19 cellular contexts compared by ENCODE assay signal in the genomic region with DNA sequence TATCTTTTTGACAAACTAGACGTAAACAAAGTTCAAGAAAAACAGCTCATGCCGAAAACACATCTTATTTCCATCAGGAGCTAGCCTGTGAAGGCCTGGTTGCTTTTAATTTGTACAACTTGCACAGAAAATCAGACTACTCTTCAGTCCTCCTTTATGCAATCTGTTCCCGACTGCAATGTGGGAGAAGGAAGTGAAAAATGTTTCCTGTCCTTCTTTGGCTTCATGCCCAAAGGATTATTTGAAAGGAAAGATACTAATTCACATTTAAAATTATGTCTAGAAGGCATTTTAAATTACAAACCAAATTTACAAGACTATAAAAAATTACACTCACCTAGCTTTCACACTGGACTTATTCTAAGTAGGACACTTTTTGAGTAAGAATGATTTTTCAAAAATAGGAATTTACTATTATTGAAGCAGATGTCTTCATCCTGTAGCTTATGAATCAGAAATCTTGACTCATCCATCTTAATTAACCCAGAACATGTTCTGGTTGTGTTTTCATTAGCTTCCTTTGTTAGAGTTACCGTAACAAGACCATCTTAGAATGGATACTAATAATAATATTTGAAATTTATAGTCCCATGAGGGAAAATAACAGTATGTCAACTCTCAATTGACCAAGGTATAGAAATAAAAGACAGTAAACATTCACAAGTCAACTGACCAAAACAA.
A peak's percentile ranks its signal among the peaks of the same experiment; 100 is the strongest.
DNase-seq lines count a peak whose midpoint lies in the region; ATAC-seq and TF ChIP-seq lines count a peak whose summit lies in the region.
"Had no signal": no experiment of that assay in that cellular context is flagged by ENCODE, and none has a peak within 500 bp of the region (broad histone marks: within the 10 kb centered on the region; RNA-seq: fewer than 3 reads in every experiment).

No MANE protein-coding gene starts in this region.

- H3K9ac ChIP-seq in SK-N-MC (ENCODE audit: insufficient read length): no peak overlapping the region

- no peak overlapping the region for H3K4me3 Mint-ChIP-seq in HFFc6
- H3K4me3 Mint-ChIP-seq: CD14-positive monocyte; naive thymus-derived CD4-positive, alpha-beta T cell; T-cell; WTC11 had no signal

- peaks cover 2% of the 10 kb centered on the region for H3K9me3 Mint-ChIP-seq in HFFc6

- H3K27ac Mint-ChIP-seq in HFFc6: peak overlapping the region; percentile 21; the same call in 1 of the 2 replicates
- H3K27ac Mint-ChIP-seq: CD14-positive monocyte; naive thymus-derived CD4-positive, alpha-beta T cell; T-cell; WTC11 had no signal

- H3K4me3 ChIP-seq in SK-N-MC (peak overlapping the region; percentile 19), fibroblast of pulmonary artery (replicated peaks; ENCODE audit: low read depth, low read length) (no peak overlapping the region)
- H3K4me3 ChIP-seq: heart left ventricle, PC-9, tibial nerve had no signal

- TF ChIP-seq CTCF in HFFc6 (IDR thresholded peaks at IDR 0.05) (no peak), fibroblast of pulmonary artery (IDR thresholded peaks at IDR 0.05; ENCODE audit: low read length, missing control alignments) (no peak), omental fat pad (IDR thresholded peaks at IDR 0.05) (no peak)

- peak overlapping the region; percentile 4; the same call in 1 of the 2 replicates for H3K27ac ChIP-seq in SK-N-MC
- H3K27ac ChIP-seq: PC-9 had no signal

- no peak for TF ChIP-seq POLR2A in GM18505 (IDR thresholded peaks at IDR 0.05; ENCODE audit: borderline replicate concordance, extremely low read depth, insufficient read depth, insufficient read length)

- no peaks in the 10 kb centered on the region for H3K9me3 ChIP-seq in SK-N-MC (ENCODE audit: low read depth, low read length)
- H3K9me3 ChIP-seq: tibial nerve had no signal

- H3K36me3 ChIP-seq in SK-N-MC (ENCODE audit: insufficient read depth, low read length): peaks cover 2% of the 10 kb centered on the region; the same call in 1 of the 2 replicates
- H3K36me3 ChIP-seq: heart left ventricle had no signal

- peak; percentile 67 for ATAC-seq in omental fat pad (ENCODE audit: low FRiP score)
- ATAC-seq in HG03439 (IDR thresholded peaks at IDR 0.05; ENCODE audit: unreplicated experiment): no peak
- ATAC-seq in GM18505 (IDR thresholded peaks at IDR 0.05; ENCODE audit: unreplicated experiment): no peak
- ATAC-seq: HepG2; naive thymus-derived CD4-positive, alpha-beta T cell; T-cell; WTC11 had no signal

- peak; percentile 2 for DNase-seq in HFFc6
- peak; percentile 73 for DNase-seq in SK-N-MC (ENCODE audit: low read depth, low spot score)
- DNase-seq in fibroblast of pulmonary artery (ENCODE audit: low read depth): peak; percentile 74
- no peak for DNase-seq in omental fat pad (ENCODE audit: low spot score)
- DNase-seq in NCI-H1694 treated with DMSO at 0.1 percent for 48 hours (lab: John Stamatoyannopoulos, UW): no peak
- DNase-seq in HK-2 (ENCODE audit: unreplicated experiment): no peak
- DNase-seq: activated naive CD4-positive, alpha-beta T cell; heart left ventricle; left cardiac atrium; naive thymus-derived CD4-positive, alpha-beta T cell; PC-9; stimulated activated CD8-positive, alpha-beta memory T cell treated with anti-CD3 and anti-CD28 coated beads, Interleukin-4, amount 100 ng/mL, for 48 hours; T-cell had no signal

- peaks cover 8% of the 10 kb centered on the region for H3K36me3 Mint-ChIP-seq in HFFc6 (ENCODE audit: low read depth)
- H3K36me3 Mint-ChIP-seq: CD14-positive monocyte; naive thymus-derived CD4-positive, alpha-beta T cell; T-cell had no signal

- no peaks in the 10 kb centered on the region for H3K27me3 Mint-ChIP-seq in HFFc6 (ENCODE audit: insufficient read depth)
- H3K27me3 Mint-ChIP-seq: naive thymus-derived CD4-positive, alpha-beta T cell; T-cell had no signal

- H3K4me1 Mint-ChIP-seq in HFFc6 (ENCODE audit: low read depth): peaks cover 17% of the 10 kb centered on the region
- H3K4me1 Mint-ChIP-seq: CD14-positive monocyte; naive thymus-derived CD4-positive, alpha-beta T cell; T-cell had no signal

Comparison
In these comparisons a context has a peak if more than half of its experiments do, and no peak if none do; other contexts are left out.
1. DNase-seq: peak in HFFc6 (single experiment), SK-N-MC (single experiment) and fibroblast of pulmonary artery (single experiment); none in omental fat pad (single experiment), NCI-H1694 treated with DMSO at 0.1 percent for 48 hours (single experiment) and HK-2 (single experiment).